Comparison of ENCODE assay signal across 15 cellular contexts in genomic region chr16:66003196-66003595, GRCh38.
"Had no signal": no experiment of that assay in that cellular context is flagged by ENCODE, and none has a peak within 500 bp of the region (broad histone marks: within the 10 kb centered on the region; RNA-seq: fewer than 3 reads in every experiment).

No MANE protein-coding gene starts in this region.

- H3K4me1 ChIP-seq: ascending aorta, breast epithelium, psoas muscle, right lobe of liver, spleen had no signal

- H3K9me3 ChIP-seq: ascending aorta, breast epithelium, psoas muscle, right lobe of liver, spleen, stomach, thoracic aorta had no signal

- H3K4me3 ChIP-seq: ascending aorta, breast epithelium, psoas muscle, right lobe of liver, spleen, stomach, thoracic aorta had no signal

- H3K4me3 Mint-ChIP-seq: activated naive CD4-positive, alpha-beta T cell treated with anti-CD3 and anti-CD28 coated beads for 36 hours; activated naive CD8-positive, alpha-beta T cell treated with anti-CD3 and anti-CD28 coated beads, Interleukin-2, amount 50 U/mL, for 24 hours; activated T-helper 17 cell treated with anti-CD3 and anti-CD28 coated beads, Interleukin-2, amount 50 U/mL, for 72 hours; T-cell had no signal

- H3K4me1 Mint-ChIP-seq: activated naive CD8-positive, alpha-beta T cell treated with anti-CD3 and anti-CD28 coated beads, Interleukin-2, amount 50 U/mL, for 24 hours; activated T-helper 17 cell treated with anti-CD3 and anti-CD28 coated beads, Interleukin-2, amount 50 U/mL, for 72 hours; T-cell had no signal

- H3K36me3 Mint-ChIP-seq: T-cell had no signal

- H3K9me3 Mint-ChIP-seq: activated naive CD4-positive, alpha-beta T cell treated with anti-CD3 and anti-CD28 coated beads for 36 hours; activated naive CD8-positive, alpha-beta T cell treated with anti-CD3 and anti-CD28 coated beads, Interleukin-2, amount 50 U/mL, for 24 hours; activated T-helper 17 cell treated with anti-CD3 and anti-CD28 coated beads, Interleukin-2, amount 50 U/mL, for 72 hours had no signal

- H3K27me3 ChIP-seq: ascending aorta, breast epithelium, right lobe of liver, stomach had no signal

- H3K27ac ChIP-seq: ascending aorta, breast epithelium, psoas muscle, right lobe of liver, spleen, thoracic aorta had no signal

- DNase-seq: activated CD4-positive, alpha-beta T cell treated with anti-CD3 and anti-CD28 coated beads for 1 hour; activated CD4-positive, alpha-beta T cell treated with anti-CD3 and anti-CD28 coated beads, Interleukin-2, amount 50 U/mL, for 4 hours; activated naive CD4-positive, alpha-beta T cell treated with anti-CD3 and anti-CD28 coated beads for 36 hours; activated naive CD8-positive, alpha-beta T cell treated with anti-CD3 and anti-CD28 coated beads, Interleukin-2, amount 50 U/mL, for 24 hours; activated T-cell treated with anti-CD3 and anti-CD28 coated beads for 4 hours; psoas muscle; right lobe of liver; spleen; stomach; T-cell; T1000 had no signal

- H3K27me3 Mint-ChIP-seq: activated naive CD8-positive, alpha-beta T cell treated with anti-CD3 and anti-CD28 coated beads, Interleukin-2, amount 50 U/mL, for 24 hours had no signal

- ATAC-seq: activated naive CD8-positive, alpha-beta T cell treated with anti-CD3 and anti-CD28 coated beads, Interleukin-2, amount 50 U/mL, for 24 hours; activated T-helper 17 cell treated with anti-CD3 and anti-CD28 coated beads, Interleukin-2, amount 50 U/mL, for 72 hours; psoas muscle; right lobe of liver; T-cell had no signal

- H3K36me3 ChIP-seq: ascending aorta, breast epithelium, right lobe of liver, spleen, stomach, thoracic aorta had no signal

- H3K27ac Mint-ChIP-seq: activated naive CD4-positive, alpha-beta T cell treated with anti-CD3 and anti-CD28 coated beads for 36 hours; activated naive CD8-positive, alpha-beta T cell treated with anti-CD3 and anti-CD28 coated beads, Interleukin-2, amount 50 U/mL, for 24 hours; activated T-helper 17 cell treated with anti-CD3 and anti-CD28 coated beads, Interleukin-2, amount 50 U/mL, for 72 hours; T-cell had no signal
